Comparison of ENCODE assay signal across 8 cellular contexts in genomic region chr12:53061404-53062010, GRCh38. TPM values are rescaled to one million over a fixed set of nuclear protein-coding genes. Genes with fewer than 3 reads are reported as not detected.
DNase-seq lines count a peak whose midpoint lies in the region; ATAC-seq, FAIRE-seq and TF ChIP-seq lines count a peak whose summit lies in the region.

No MANE protein-coding gene starts in this region.

- intact Hi-C loops in dorsolateral prefrontal cortex (cut with DNase I) (no loop called here), sciatic nerve (cut with DNase I) (loop anchor here (10.0 kb wide), 1 partner anchor 133 kb away; no protein-coding TSS in a partner anchor)

- DNase-seq in GM13977 (ENCODE audit: low spot score) (no peak), NCI-H345 (lab: John Stamatoyannopoulos, UW) (peak; percentile 87), dorsolateral prefrontal cortex (peak in 6 of 10 donors; percentile 8 to 69 (median 32)), sciatic nerve (ENCODE audit: low spot score) (peak; percentile 72), GM12891 (ENCODE audit: insufficient read length, low spot score) (no peak), COLO829 (ENCODE audit: low spot score) (no peak), AML-193 (lab: John Stamatoyannopoulos, UW) (no peak)
- DNase-seq in stimulated activated CD8-positive, alpha-beta memory T cell treated with anti-CD3 and anti-CD28 coated beads, Interleukin-4, amount 100 ng/mL, for 48 hours = no peak

- peak overlapping the region in 54 of 59 donors; percentile 11 to 100 (median 59) for H3K27ac ChIP-seq in dorsolateral prefrontal cortex

- ATAC-seq in sciatic nerve = no peak

- in situ Hi-C loops in GM13977 (cut with MboI; ENCODE audit: low pct_unique_long_range_greater_than_20kb, low sequenced_read_pairs, unreplicated experiment) = no loop called here

- no peaks in the 10 kb centered on the region for H3K27me3 ChIP-seq in dorsolateral prefrontal cortex

- TF ChIP-seq POLR2A in GM12891 (IDR thresholded peaks at IDR 0.05; ENCODE audit: low read depth, low read length) = no peak

- no peak for FAIRE-seq in GM12891 (lab: Jason Lieb, UNC)

- no peak overlapping the region for H3K4me3 ChIP-seq in dorsolateral prefrontal cortex

- TF ChIP-seq CTCF in GM13977 (IDR thresholded peaks at IDR 0.05; ENCODE audit: extremely low read depth, insufficient read depth, missing control alignments) = peak; percentile 29
- no peak for TF ChIP-seq CTCF in dorsolateral prefrontal cortex (IDR thresholded peaks at IDR 0.05 in 54 of 56, conservative IDR thresholded peaks at IDR 0.05 in 2 of 56; ENCODE audit: low read depth in 1 of 56, partially characterized antibody in 56 of 56)

TF ChIP-seq in GM12891, 5 proteins besides CTCF, POLR2A, EP300 and RAD21:
- TF ChIP-seq PAX5 (IDR thresholded peaks at IDR 0.05; ENCODE audit: insufficient read depth, low read length, severe bottlenecking) (no peak), SPI1 (IDR thresholded peaks at IDR 0.05; ENCODE audit: low read depth, low read length) (no peak)

RNA-seq across cellular contexts. Expression of gene TNS2, which starts 11.6 kb away (rescaled TPM):
- total RNA-seq in dorsolateral prefrontal cortex = 100 to 1,000 TPM in 57 of 120 experiments, 10 to 100 TPM in 63; 51.8 to 194 (median 96.4) TPM
- total RNA-seq in sciatic nerve = 265 TPM
- polyA plus RNA-seq in GM12891 (2012; ENCODE audit: low read depth, missing spikeins) = 0.32 TPM

RNA-seq across cellular contexts. Expression of gene SPRYD3, which starts 17.7 kb away (rescaled TPM):
- total RNA-seq in dorsolateral prefrontal cortex (100 to 1,000 TPM in 119 of 120 experiments, 10 to 100 TPM in 1; 74.6 to 263 (median 181) TPM), sciatic nerve (61.0 TPM)
- polyA plus RNA-seq in GM12891 (2012; ENCODE audit: low read depth, missing spikeins) = 13.4 TPM

RNA-seq across cellular contexts. Expression of gene IGFBP6, which starts 36.0 kb away (rescaled TPM):
- total RNA-seq in dorsolateral prefrontal cortex = 10 to 100 TPM in 119 of 120 experiments, 1 to 10 TPM in 1; 9.9 to 54.8 (median 21.6) TPM
- total RNA-seq in sciatic nerve = 1,832 TPM
- not detected for polyA plus RNA-seq in GM12891 (2012; ENCODE audit: low read depth, missing spikeins)

RNA-seq across cellular contexts. Expression of gene SOAT2, which starts 41.8 kb away (rescaled TPM):
- under 1 TPM in 4 of 120 experiments, not detected in 116; 0.20 to 0.47 (median 0.30) TPM for total RNA-seq in dorsolateral prefrontal cortex
- 1.2 TPM for total RNA-seq in sciatic nerve
- not detected for polyA plus RNA-seq in GM12891 (2012; ENCODE audit: low read depth, missing spikeins)

RNA-seq across cellular contexts. Expression of gene EIF4B, which starts 55.3 kb away (rescaled TPM):
- total RNA-seq in dorsolateral prefrontal cortex (100 to 1,000 TPM; 207 to 375 (median 283) TPM), sciatic nerve (522 TPM)
- polyA plus RNA-seq in GM12891 (2012; ENCODE audit: low read depth, missing spikeins) = 328 TPM

Comparison
In these comparisons a context has a peak if more than half of its experiments do, and no peak if none do; other contexts are left out.
1. DNase-seq: peak in NCI-H345 (single experiment), dorsolateral prefrontal cortex (6 of 10) and sciatic nerve (single experiment); none in GM13977 (single experiment), GM12891 (single experiment), COLO829 (single experiment), stimulated activated CD8-positive, alpha-beta memory T cell treated with anti-CD3 and anti-CD28 coated beads, Interleukin-4, amount 100 ng/mL, for 48 hours (single experiment) and AML-193 (0 of 2).
2. RNA of gene IGFBP6, which starts 36.0 kb away (total RNA-seq): 1,832 TPM in sciatic nerve (single experiment); 9.9 to 54.8 TPM in dorsolateral prefrontal cortex; every median in the first group is over 10 times any median in the second.